In the genomic region with DNA sequence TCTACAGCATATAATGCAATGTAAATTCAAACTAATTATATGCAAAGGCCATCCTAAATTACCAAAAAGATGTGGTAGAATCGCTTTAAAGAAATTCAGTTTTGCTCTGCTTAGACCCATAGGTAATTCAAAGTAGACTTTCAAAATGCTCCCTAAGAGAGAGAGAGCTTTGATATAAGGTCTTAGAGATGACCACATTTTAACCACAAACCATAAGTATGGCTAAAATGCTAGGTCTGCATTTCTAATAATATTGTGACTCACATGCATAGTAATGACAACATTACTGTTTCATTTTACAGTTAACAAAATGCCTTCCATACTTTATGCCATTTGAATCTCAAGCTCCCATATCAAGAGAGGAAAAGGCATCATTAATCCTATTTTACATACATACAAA, we compare ENCODE assay signal across 20 cellular contexts.
A peak's percentile ranks its signal among the peaks of the same experiment; 100 is the strongest.
DNase-seq lines count a peak whose midpoint lies in the region; ATAC-seq, FAIRE-seq and TF ChIP-seq lines count a peak whose summit lies in the region.
"Had no signal": no experiment of that assay in that cellular context is flagged by ENCODE, and none has a peak within 500 bp of the region (broad histone marks: within the 10 kb centered on the region; RNA-seq: fewer than 3 reads in every experiment).

No MANE protein-coding gene starts in this region.

- intact Hi-C loops in activated CD4-positive, alpha-beta memory T cell treated with anti-CD3 and anti-CD28 coated beads for 36 hours (cut with micrococcal nuclease): no loop called here
- intact Hi-C loops in adrenal gland (cut with DNase I): no loop called here

- ATAC-seq in activated T-helper 17 cell treated with anti-CD3 and anti-CD28 coated beads, Interleukin-2, amount 50 U/mL, for 72 hours (replicated peaks): no peak
- ATAC-seq: K562, sciatic nerve had no signal

- CTCF ChIA-PET in activated CD4-positive, alpha-beta memory T cell treated with anti-CD3 and anti-CD28 coated beads for 36 hours (lab: Charles Lee): no interaction called here

- H3K27ac ChIP-seq in epithelial cell of prostate (no peak overlapping the region), adrenal gland (no peak overlapping the region)
- H3K27ac ChIP-seq: dorsolateral prefrontal cortex, SK-N-MC had no signal

- no peaks in the 10 kb centered on the region for H3K27me3 Mint-ChIP-seq in activated CD4-positive, alpha-beta memory T cell treated with anti-CD3 and anti-CD28 coated beads for 36 hours
- H3K27me3 Mint-ChIP-seq in activated T-helper 17 cell treated with anti-CD3 and anti-CD28 coated beads, Interleukin-2, amount 50 U/mL, for 72 hours: no peaks in the 10 kb centered on the region

- H3K36me3 Mint-ChIP-seq in activated CD4-positive, alpha-beta memory T cell treated with anti-CD3 and anti-CD28 coated beads for 36 hours: no peaks in the 10 kb centered on the region
- no peaks in the 10 kb centered on the region for H3K36me3 Mint-ChIP-seq in activated T-helper 17 cell treated with anti-CD3 and anti-CD28 coated beads, Interleukin-2, amount 50 U/mL, for 72 hours (ENCODE audit: low read depth)
- H3K36me3 Mint-ChIP-seq: brain had no signal

- peak; percentile 9 for FAIRE-seq in GM12892 (lab: Jason Lieb, UNC)
- FAIRE-seq: K562 had no signal

- no peaks in the 10 kb centered on the region for H3K9me3 ChIP-seq in adrenal gland (replicated peaks in 1 of 3)

- no peaks in the 10 kb centered on the region for H3K4me1 ChIP-seq in adrenal gland (replicated peaks in 1 of 2)

- TF ChIP-seq CTCF in adrenal gland (IDR thresholded peaks at IDR 0.05): no peak

- peaks cover 10% of the 10 kb centered on the region for H3K9me3 Mint-ChIP-seq in activated CD4-positive, alpha-beta memory T cell treated with anti-CD3 and anti-CD28 coated beads for 36 hours
- peaks cover 19% of the 10 kb centered on the region for H3K9me3 Mint-ChIP-seq in activated T-helper 17 cell treated with anti-CD3 and anti-CD28 coated beads, Interleukin-2, amount 50 U/mL, for 72 hours

- H3K4me3 ChIP-seq in adrenal gland: no peak overlapping the region
- H3K4me3 ChIP-seq: dorsolateral prefrontal cortex, K562, SK-N-MC had no signal

- POLR2A ChIA-PET in activated CD4-positive, alpha-beta memory T cell treated with anti-CD3 and anti-CD28 coated beads for 36 hours (lab: Charles Lee): no interaction called here

- H3K36me3 ChIP-seq in adrenal gland (replicated peaks in 1 of 2): no peaks in the 10 kb centered on the region

- no peak for DNase-seq in GM12892 (ENCODE audit: insufficient read length)
- peak; percentile 63 for DNase-seq in RPMI8226
- peak; percentile 16 for DNase-seq in epithelial cell of prostate (ENCODE audit: low read depth, low spot score)
- DNase-seq in renal cortical epithelial cell (ENCODE audit: low read depth): peak; percentile 44
- no peak for DNase-seq in activated CD4-positive, alpha-beta memory T cell treated with anti-CD3 and anti-CD28 coated beads for 36 hours
- no peak for DNase-seq in amygdala (lab: John Stamatoyannopoulos, UW)
- DNase-seq in adrenal gland: no peak
- DNase-seq: activated gamma-delta T cell; AML-193; COR-L47; dorsolateral prefrontal cortex; hippocampal formation; NCI-H1105; NCI-H69; stimulated activated CD4-positive, alpha-beta T cell treated with anti-CD3 and anti-CD28 coated beads, Interleukin-4, amount 100 ng/mL, for 1 hour had no signal

- no peak for TF ChIP-seq POLR2A in GM12892 (IDR thresholded peaks at IDR 0.05; ENCODE audit: low read depth, low read length)
- no peak for TF ChIP-seq POLR2A in adrenal gland (IDR thresholded peaks at IDR 0.05)

- H3K27me3 ChIP-seq in adrenal gland: no peaks in the 10 kb centered on the region
- H3K27me3 ChIP-seq: dorsolateral prefrontal cortex had no signal

- H3K4me3 Mint-ChIP-seq in activated CD4-positive, alpha-beta memory T cell treated with anti-CD3 and anti-CD28 coated beads for 36 hours: no peak overlapping the region
- no peak overlapping the region for H3K4me3 Mint-ChIP-seq in activated T-helper 17 cell treated with anti-CD3 and anti-CD28 coated beads, Interleukin-2, amount 50 U/mL, for 72 hours
- H3K4me3 Mint-ChIP-seq: brain had no signal

- H3K4me1 Mint-ChIP-seq in activated CD4-positive, alpha-beta memory T cell treated with anti-CD3 and anti-CD28 coated beads for 36 hours (ENCODE audit: low read depth): no peaks in the 10 kb centered on the region
- no peaks in the 10 kb centered on the region for H3K4me1 Mint-ChIP-seq in activated T-helper 17 cell treated with anti-CD3 and anti-CD28 coated beads, Interleukin-2, amount 50 U/mL, for 72 hours
- H3K4me1 Mint-ChIP-seq: brain had no signal

- H3K27ac Mint-ChIP-seq in activated CD4-positive, alpha-beta memory T cell treated with anti-CD3 and anti-CD28 coated beads for 36 hours: no peak overlapping the region
- H3K27ac Mint-ChIP-seq in activated T-helper 17 cell treated with anti-CD3 and anti-CD28 coated beads, Interleukin-2, amount 50 U/mL, for 72 hours: no peak overlapping the region
- H3K27ac Mint-ChIP-seq: brain had no signal

- 61 to 87% (median 78%) methylated on average over 1 of the region's 1 CpG for WGBS in adrenal gland, 4 donors

Comparison
In these comparisons a context has a peak if more than half of its experiments do, and no peak if none do; other contexts are left out.
1. DNase-seq: peak in RPMI8226 (single experiment), epithelial cell of prostate (single experiment) and renal cortical epithelial cell (single experiment); none in GM12892 (single experiment), activated CD4-positive, alpha-beta memory T cell treated with anti-CD3 and anti-CD28 coated beads for 36 hours (single experiment), amygdala (0 of 56) and adrenal gland (0 of 7).